In the genomic region with DNA sequence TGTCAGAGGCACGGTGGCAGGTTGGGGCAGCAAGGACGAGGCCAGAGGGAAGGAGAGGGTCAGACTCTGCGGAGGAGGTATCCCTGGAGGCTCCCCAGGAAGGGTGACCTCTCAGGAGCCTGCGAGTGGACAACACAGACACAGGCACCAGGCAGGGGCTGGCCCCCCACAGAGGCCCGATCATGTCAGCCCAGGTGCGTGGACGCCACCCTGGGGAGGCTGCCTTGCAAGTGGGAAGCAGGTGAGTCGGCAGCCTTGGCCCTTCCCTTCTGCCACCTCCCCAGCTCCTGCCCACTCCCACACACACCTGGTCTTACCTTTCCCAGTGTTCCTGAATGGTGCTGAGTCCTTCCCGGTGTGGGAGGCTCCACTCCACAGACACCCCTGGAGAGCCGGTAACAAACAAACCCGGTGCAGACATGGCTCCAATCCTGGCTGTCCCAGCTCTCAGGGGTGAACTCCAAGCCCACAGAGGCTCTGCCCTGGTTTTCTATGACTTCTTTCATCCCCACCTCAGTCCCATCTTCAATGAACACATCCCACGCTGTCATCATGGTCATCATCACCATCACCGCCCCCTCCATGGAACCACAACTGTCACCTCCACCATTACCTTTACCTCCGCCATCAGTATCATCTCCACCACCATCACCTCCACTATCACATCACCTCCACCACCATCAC, we compare ENCODE assay signal across 1 cellular context.
TF ChIP-seq lines count a peak whose summit lies in the region.

No MANE protein-coding gene starts in this region.

TF ChIP-seq in HCT116, 20 proteins besides CTCF, POLR2A, EP300 and RAD21:
- TF ChIP-seq SRF (IDR thresholded peaks at IDR 0.05; ENCODE audit: low read depth) (no peak), POLR2AphosphoS5 (IDR thresholded peaks at IDR 0.05; ENCODE audit: low read depth, low read length) (no peak), CBX3 (IDR thresholded peaks at IDR 0.05; ENCODE audit: low read depth) (no peak), SP1 (IDR thresholded peaks at IDR 0.05; ENCODE audit: low read depth) (no peak), CEBPB (IDR thresholded peaks at IDR 0.05; ENCODE audit: low read depth) (no peak), JUND (IDR thresholded peaks at IDR 0.05) (no peak), FOSL1 (IDR thresholded peaks at IDR 0.05; ENCODE audit: low read depth) (no peak), ZFX (IDR thresholded peaks at IDR 0.05) (no peak), TCF7L2 (IDR thresholded peaks at IDR 0.05; ENCODE audit: borderline replicate concordance, extremely low read depth, insufficient read depth, insufficient read length) (no peak), SIN3A (IDR thresholded peaks at IDR 0.05; ENCODE audit: low read depth) (no peak)
- TF ChIP-seq, protein P1, sequence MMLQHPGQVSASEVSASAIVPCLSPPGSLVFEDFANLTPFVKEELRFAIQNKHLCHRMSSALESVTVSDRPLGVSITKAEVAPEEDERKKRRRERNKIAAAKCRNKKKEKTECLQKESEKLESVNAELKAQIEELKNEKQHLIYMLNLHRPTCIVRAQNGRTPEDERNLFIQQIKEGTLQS (IDR thresholded peaks at IDR 0.05) = no peak
- TF ChIP-seq, protein P2, sequence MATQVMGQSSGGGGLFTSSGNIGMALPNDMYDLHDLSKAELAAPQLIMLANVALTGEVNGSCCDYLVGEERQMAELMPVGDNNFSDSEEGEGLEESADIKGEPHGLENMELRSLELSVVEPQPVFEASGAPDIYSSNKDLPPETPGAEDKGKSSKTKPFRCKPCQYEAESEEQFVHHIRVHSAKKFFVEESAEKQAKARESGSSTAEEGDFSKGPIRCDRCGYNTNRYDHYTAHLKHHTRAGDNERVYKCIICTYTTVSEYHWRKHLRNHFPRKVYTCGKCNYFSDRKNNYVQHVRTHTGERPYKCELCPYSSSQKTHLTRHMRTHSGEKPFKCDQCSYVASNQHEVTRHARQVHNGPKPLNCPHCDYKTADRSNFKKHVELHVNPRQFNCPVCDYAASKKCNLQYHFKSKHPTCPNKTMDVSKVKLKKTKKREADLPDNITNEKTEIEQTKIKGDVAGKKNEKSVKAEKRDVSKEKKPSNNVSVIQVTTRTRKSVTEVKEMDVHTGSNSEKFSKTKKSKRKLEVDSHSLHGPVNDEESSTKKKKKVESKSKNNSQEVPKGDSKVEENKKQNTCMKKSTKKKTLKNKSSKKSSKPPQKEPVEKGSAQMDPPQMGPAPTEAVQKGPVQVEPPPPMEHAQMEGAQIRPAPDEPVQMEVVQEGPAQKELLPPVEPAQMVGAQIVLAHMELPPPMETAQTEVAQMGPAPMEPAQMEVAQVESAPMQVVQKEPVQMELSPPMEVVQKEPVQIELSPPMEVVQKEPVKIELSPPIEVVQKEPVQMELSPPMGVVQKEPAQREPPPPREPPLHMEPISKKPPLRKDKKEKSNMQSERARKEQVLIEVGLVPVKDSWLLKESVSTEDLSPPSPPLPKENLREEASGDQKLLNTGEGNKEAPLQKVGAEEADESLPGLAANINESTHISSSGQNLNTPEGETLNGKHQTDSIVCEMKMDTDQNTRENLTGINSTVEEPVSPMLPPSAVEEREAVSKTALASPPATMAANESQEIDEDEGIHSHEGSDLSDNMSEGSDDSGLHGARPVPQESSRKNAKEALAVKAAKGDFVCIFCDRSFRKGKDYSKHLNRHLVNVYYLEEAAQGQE (IDR thresholded peaks at IDR 0.05; ENCODE audit: low read depth) = no peak
- TF ChIP-seq, protein P3, sequence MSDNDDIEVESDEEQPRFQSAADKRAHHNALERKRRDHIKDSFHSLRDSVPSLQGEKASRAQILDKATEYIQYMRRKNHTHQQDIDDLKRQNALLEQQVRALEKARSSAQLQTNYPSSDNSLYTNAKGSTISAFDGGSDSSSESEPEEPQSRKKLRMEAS (IDR thresholded peaks at IDR 0.05) = no peak
